Comparison of ENCODE assay signal across 8 cellular contexts in genomic region chr4:64539234-64539849, GRCh38.
DNase-seq lines count a peak whose midpoint lies in the region; TF ChIP-seq lines count a peak whose summit lies in the region.

No MANE protein-coding gene starts in this region.

- H3K27me3 ChIP-seq in OCI-LY1 (ENCODE audit: insufficient read depth, low read length) (no peaks in the 10 kb centered on the region), thyroid gland (no peaks in the 10 kb centered on the region)

- intact Hi-C loops in thyroid gland (cut with DNase I): loop anchor here (5.0 kb wide), 1 partner anchor 382 kb away; no protein-coding TSS in a partner anchor

- TF ChIP-seq POLR2A in thyroid gland (IDR thresholded peaks at IDR 0.05): no peak

- no peaks in the 10 kb centered on the region for H4K20me1 ChIP-seq in OCI-LY1 (ENCODE audit: insufficient read depth, low read length)

- no peak overlapping the region for H2AFZ ChIP-seq in OCI-LY1 (ENCODE audit: low read length)

- TF ChIP-seq CTCF in OCI-LY1 (IDR thresholded peaks at IDR 0.05; ENCODE audit: low read length): peak; percentile 63
- TF ChIP-seq CTCF in thyroid gland (IDR thresholded peaks at IDR 0.05): peak; percentile 30 to 86 (median 76)

- H3F3A ChIP-seq in OCI-LY1 (ENCODE audit: insufficient read depth, low read length): no peaks in the 10 kb centered on the region

- H3K27ac ChIP-seq in OCI-LY1 (ENCODE audit: low read depth, low read length, poor library complexity, severe bottlenecking) (no peak overlapping the region), caudate nucleus (ENCODE audit: low read depth, low read length) (no peak overlapping the region), thyroid gland (no peak overlapping the region)

- H3K4me1 ChIP-seq in OCI-LY1 (ENCODE audit: insufficient read depth, low read length, severe bottlenecking) (no peaks in the 10 kb centered on the region), thyroid gland (no peaks in the 10 kb centered on the region)

- H3K36me3 ChIP-seq in OCI-LY1 (ENCODE audit: insufficient read depth, low read length): no peaks in the 10 kb centered on the region
- H3K36me3 ChIP-seq in thyroid gland: no peaks in the 10 kb centered on the region

- H3K9me3 ChIP-seq in OCI-LY1 (ENCODE audit: low read length) (no peaks in the 10 kb centered on the region), thyroid gland (no peaks in the 10 kb centered on the region)

- H3K4me3 ChIP-seq in Jurkat, Clone E6-1 (ENCODE audit: low read length): no peak overlapping the region
- H3K4me3 ChIP-seq in OCI-LY1 (ENCODE audit: low read depth, low read length, poor library complexity, severe bottlenecking): no peak overlapping the region
- H3K4me3 ChIP-seq in thyroid gland (replicated peaks in 1 of 3): no peak overlapping the region

- H3K79me2 ChIP-seq in OCI-LY1 (ENCODE audit: insufficient read depth, low read length): no peaks in the 10 kb centered on the region

- no peak overlapping the region for H3K4me2 ChIP-seq in OCI-LY1 (ENCODE audit: low read length)

- 17 to 20% methylated on average over 4 of the region's 4 CpGs for WGBS in thyroid gland, 2 donors

- peak; percentile 37 for DNase-seq in stimulated activated CD4-positive, alpha-beta T cell treated with anti-CD3 and anti-CD28 coated beads, Interleukin-15, amount 100 ng/mL, for 24 hours
- no peak for DNase-seq in stimulated activated CD4-positive, alpha-beta T cell treated with anti-CD3 and anti-CD28 coated beads, Interleukin-4, amount 100 ng/mL, for 4 hours
- peak; percentile 64 for DNase-seq in H4 (ENCODE audit: low spot score)
- peak; percentile 64 for DNase-seq in Jurkat, Clone E6-1 (ENCODE audit: low read depth, low spot score)
- peak in 37 of 61 donors; percentile 0 to 80 (median 10) for DNase-seq in caudate nucleus (lab: John Stamatoyannopoulos, UW)
- DNase-seq in kidney tubule cell (ENCODE audit: low spot score): peak; percentile 63
- peak; percentile 36 to 60 for DNase-seq in thyroid gland

- no peaks in the 10 kb centered on the region for H3K9me2 ChIP-seq in OCI-LY1 (ENCODE audit: low read depth, low read length)

- no peak overlapping the region for H3K9ac ChIP-seq in OCI-LY1 (ENCODE audit: low read length)

Comparison
In these comparisons a context has a peak if more than half of its experiments do, and no peak if none do; other contexts are left out.
1. DNase-seq: peak in stimulated activated CD4-positive, alpha-beta T cell treated with anti-CD3 and anti-CD28 coated beads, Interleukin-15, amount 100 ng/mL, for 24 hours (single experiment), H4 (single experiment), Jurkat, Clone E6-1 (single experiment), caudate nucleus (37 of 61), kidney tubule cell (single experiment) and thyroid gland (2 of 2); none in stimulated activated CD4-positive, alpha-beta T cell treated with anti-CD3 and anti-CD28 coated beads, Interleukin-4, amount 100 ng/mL, for 4 hours (0 of 2).